8 cellular contexts compared by ENCODE assay signal in the genomic region with DNA sequence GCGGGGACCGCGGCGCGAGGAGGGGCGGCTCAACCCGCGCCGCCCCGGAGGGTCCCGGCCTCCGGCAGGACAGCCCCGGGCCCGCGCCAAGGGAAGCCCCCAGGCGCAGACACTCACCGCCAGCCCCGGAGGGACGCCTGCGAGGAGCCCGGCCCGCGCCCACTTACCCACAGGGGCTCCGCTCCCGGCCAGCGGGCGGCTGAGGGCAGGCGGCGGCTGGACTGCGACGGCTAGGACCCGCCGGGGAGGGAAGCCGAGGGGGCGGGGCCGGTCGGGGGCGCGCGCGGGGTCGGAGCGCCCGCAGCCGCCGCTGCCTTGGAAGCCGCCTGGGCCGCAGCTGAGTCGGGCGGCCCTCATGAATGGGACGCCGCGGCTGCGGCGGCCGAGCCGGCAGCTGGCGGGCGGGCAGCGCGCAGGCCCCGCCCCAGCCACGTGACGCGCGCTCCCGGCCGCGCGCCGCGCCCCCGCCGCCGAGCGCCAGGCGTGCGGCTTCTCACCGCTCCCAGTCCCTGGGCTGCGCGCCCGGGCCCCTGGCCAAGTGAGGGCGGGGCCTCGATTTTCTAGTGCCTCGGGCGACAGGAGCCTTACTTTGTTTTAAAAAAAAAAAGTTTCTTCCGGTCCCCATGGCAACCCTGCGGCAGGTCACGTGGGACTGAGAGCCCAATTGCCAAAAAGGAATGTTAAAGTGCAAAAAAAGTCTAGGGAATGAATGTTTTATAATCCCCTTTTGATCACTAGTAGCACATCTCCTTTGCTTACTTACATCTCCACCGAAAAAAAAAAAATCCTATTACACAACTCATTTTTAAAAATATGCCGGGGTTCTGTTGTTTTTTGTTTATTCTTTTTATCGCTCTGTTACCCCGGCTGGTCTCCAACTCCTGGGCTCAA. TPM values are rescaled to one million over a fixed set of nuclear protein-coding genes. Genes with fewer than 3 reads are reported as not detected.
DNase-seq lines count a peak whose midpoint lies in the region; ATAC-seq and TF ChIP-seq lines count a peak whose summit lies in the region.

A gene with protein sequence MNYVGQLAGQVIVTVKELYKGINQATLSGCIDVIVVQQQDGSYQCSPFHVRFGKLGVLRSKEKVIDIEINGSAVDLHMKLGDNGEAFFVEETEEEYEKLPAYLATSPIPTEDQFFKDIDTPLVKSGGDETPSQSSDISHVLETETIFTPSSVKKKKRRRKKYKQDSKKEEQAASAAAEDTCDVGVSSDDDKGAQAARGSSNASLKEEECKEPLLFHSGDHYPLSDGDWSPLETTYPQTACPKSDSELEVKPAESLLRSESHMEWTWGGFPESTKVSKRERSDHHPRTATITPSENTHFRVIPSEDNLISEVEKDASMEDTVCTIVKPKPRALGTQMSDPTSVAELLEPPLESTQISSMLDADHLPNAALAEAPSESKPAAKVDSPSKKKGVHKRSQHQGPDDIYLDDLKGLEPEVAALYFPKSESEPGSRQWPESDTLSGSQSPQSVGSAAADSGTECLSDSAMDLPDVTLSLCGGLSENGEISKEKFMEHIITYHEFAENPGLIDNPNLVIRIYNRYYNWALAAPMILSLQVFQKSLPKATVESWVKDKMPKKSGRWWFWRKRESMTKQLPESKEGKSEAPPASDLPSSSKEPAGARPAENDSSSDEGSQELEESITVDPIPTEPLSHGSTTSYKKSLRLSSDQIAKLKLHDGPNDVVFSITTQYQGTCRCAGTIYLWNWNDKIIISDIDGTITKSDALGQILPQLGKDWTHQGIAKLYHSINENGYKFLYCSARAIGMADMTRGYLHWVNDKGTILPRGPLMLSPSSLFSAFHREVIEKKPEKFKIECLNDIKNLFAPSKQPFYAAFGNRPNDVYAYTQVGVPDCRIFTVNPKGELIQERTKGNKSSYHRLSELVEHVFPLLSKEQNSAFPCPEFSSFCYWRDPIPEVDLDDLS (minus strand): TSS at position 225 of the 891 bp plus-strand sequence. CDS start 52,304 bp downstream, outside the sequence.

- ATAC-seq in GM18907 (IDR thresholded peaks at IDR 0.05; ENCODE audit: unreplicated experiment): peak; percentile 85
- peak; percentile 87 for ATAC-seq in HG03159 (IDR thresholded peaks at IDR 0.05; ENCODE audit: unreplicated experiment)

- in situ Hi-C loops in mammary epithelial cell (cut with MboI; ENCODE audit: low sequenced_read_pairs in 2 of 2): no loop called here

- H4K20me1 ChIP-seq in mammary epithelial cell (ENCODE audit: insufficient read depth, low read length): no peaks in the 10 kb centered on the region

- peak; percentile 94 for DNase-seq in AG04450 (ENCODE audit: low read depth, low spot score)
- peak; percentile 98 for DNase-seq in NCI-H2227 (lab: John Stamatoyannopoulos, UW; ENCODE audit: unreplicated experiment)
- DNase-seq in WERI-Rb-1: peak; percentile 92
- DNase-seq in mammary epithelial cell: peak; percentile 91

- H3K9ac ChIP-seq in mammary epithelial cell (ENCODE audit: insufficient read depth, low read length) (peak within 1 kb of the TSS; percentile 50), skeletal muscle tissue (ENCODE audit: low read depth in 1 of 3, low read length in 3 of 3) (peak within 1 kb of the TSS; percentile 61 to 78 (median 73))

- peak within 1 kb of the TSS; percentile 80 for H2AFZ ChIP-seq in mammary epithelial cell (ENCODE audit: low read depth, low read length)

- peaks cover 2% of the 10 kb centered on the region; the same call in 1 of the 2 replicates for H3K9me3 ChIP-seq in AG04450 (ENCODE audit: control insufficient read depth, insufficient read depth, low read length)
- no peaks in the 10 kb centered on the region for H3K9me3 ChIP-seq in WERI-Rb-1 (ENCODE audit: severe bottlenecking)
- H3K9me3 ChIP-seq in mammary epithelial cell (replicated peaks; ENCODE audit: insufficient read depth, low read length): no peaks in the 10 kb centered on the region
- H3K9me3 ChIP-seq in iPS-18c (ENCODE audit: control insufficient read depth, insufficient read depth, low read length): no peaks in the 10 kb centered on the region
- H3K9me3 ChIP-seq in skeletal muscle tissue (ENCODE audit: control insufficient read depth in 3 of 3, low read length in 3 of 3): no peaks in the 10 kb centered on the region

- BruUV-seq in mammary epithelial cell (replicated peaks; lab: Mats Ljungman, UMichigan): no TSS peak

- POLR2A ChIA-PET in AG04450 (lab: Yijun Ruan, JAX): no interaction called here

- peaks cover 13% of the 10 kb centered on the region for H3K79me2 ChIP-seq in mammary epithelial cell (ENCODE audit: insufficient read depth, low read length)

- H3K36me3 ChIP-seq in WERI-Rb-1 (peaks cover 24% of the 10 kb centered on the region), mammary epithelial cell (ENCODE audit: insufficient read depth, low read length) (no peaks in the 10 kb centered on the region), skeletal muscle tissue (ENCODE audit: control insufficient read depth in 3 of 3, insufficient read depth in 3 of 3, low read length in 3 of 3) (no peaks in the 10 kb centered on the region)

- H3K4me1 ChIP-seq in mammary epithelial cell (ENCODE audit: insufficient read depth, low read length) (peaks cover 18% of the 10 kb centered on the region), skeletal muscle tissue (ENCODE audit: control insufficient read depth in 3 of 3, insufficient read depth in 3 of 3, low read length in 3 of 3) (peaks cover 5 to 9% (median 6%) of the 10 kb centered on the region in 3 donors)

- dilution Hi-C loops in mammary epithelial cell (cut with HindIII; ENCODE audit: low sequenced_read_pairs): no loop called here

- CTCF ChIA-PET in AG04450 (lab: Charles Lee) (no interaction called here), mammary epithelial cell (lab: Charles Lee; ENCODE audit: low non-redundant PET) (no interaction called here)

- H3K4me3 ChIP-seq in AG04450 (ENCODE audit: low read depth, low read length): peak within 1 kb of the TSS; percentile 71
- peak within 1 kb of the TSS; percentile 58 for H3K4me3 ChIP-seq in WERI-Rb-1 (ENCODE audit: low read depth, low read length)
- peak within 1 kb of the TSS; percentile 70 to 74 (median 72) for H3K4me3 ChIP-seq in mammary epithelial cell (replicated peaks in 1 of 3; ENCODE audit: insufficient read depth in 1 of 3, low read depth in 2 of 3, low read length in 3 of 3)
- H3K4me3 ChIP-seq in iPS-18c (ENCODE audit: insufficient read depth, low read depth, low read length): peak within 1 kb of the TSS; percentile 45
- H3K4me3 ChIP-seq in skeletal muscle tissue (ENCODE audit: low read length in 3 of 3): peak within 1 kb of the TSS; percentile 71 to 75 (median 73)

- H3K4me2 ChIP-seq in mammary epithelial cell (ENCODE audit: insufficient read depth, low read depth, low read length): peak within 1 kb of the TSS; percentile 93

- intact Hi-C loops in mammary epithelial cell (cut with micrococcal nuclease): loop anchor here (1.0 to 5.0 kb wide), 2 partner anchors 14 to 234 kb away; a partner anchor contains a TSS

- peak within 1 kb of the TSS; percentile 52 for H3K27ac ChIP-seq in AG04450 (ENCODE audit: low read depth, low read length)
- H3K27ac ChIP-seq in WERI-Rb-1: peak within 1 kb of the TSS; percentile 94
- peak within 1 kb of the TSS; percentile 51 for H3K27ac ChIP-seq in mammary epithelial cell (ENCODE audit: insufficient read depth, low read depth, low read length)
- peak within 1 kb of the TSS; percentile 65 for H3K27ac ChIP-seq in skeletal muscle tissue (ENCODE audit: low read depth, low read length)

- H3K27me3 ChIP-seq in AG04450 (ENCODE audit: control insufficient read depth, insufficient read depth, low read length) (no peaks in the 10 kb centered on the region), WERI-Rb-1 (ENCODE audit: insufficient read depth, low read depth, severe bottlenecking) (no peaks in the 10 kb centered on the region), mammary epithelial cell (ENCODE audit: insufficient read depth, low read length) (no peaks in the 10 kb centered on the region), skeletal muscle tissue (ENCODE audit: control insufficient read depth in 3 of 3, insufficient read depth in 3 of 3, low read length in 3 of 3) (no peaks in the 10 kb centered on the region)

- no peak for TF ChIP-seq CTCF in AG04450 (IDR thresholded peaks at IDR 0.05; ENCODE audit: low read depth, low read length)
- TF ChIP-seq CTCF in WERI-Rb-1 (IDR thresholded peaks at IDR 0.05; ENCODE audit: low read depth, low read length): no peak
- TF ChIP-seq CTCF in mammary epithelial cell (conservative IDR thresholded peaks at IDR 0.05 in 1 of 2, IDR thresholded peaks at IDR 0.05 in 1 of 2; ENCODE audit: extremely low read depth in 1 of 2, insufficient read depth in 1 of 2, low read depth in 1 of 2, low read length in 2 of 2): no peak

- WGBS in mammary epithelial cell (ENCODE audit: low coverage, missing lambda C conversion rate): 5% methylated on average over 15 of the region's 93 CpGs

RNA-seq across cellular contexts. Expression of the gene that starts here (rescaled TPM):
- 41.9 and 46.7 TPM in 2 replicates for polyA plus RNA-seq in AG04450 (2011; rRNA removed)
- polyA minus RNA-seq in AG04450 (2011; rRNA and poly(A)+ RNA removed): 40.2 and 47.5 TPM in 2 replicates
- total RNA-seq in mammary epithelial cell: 10 to 100 TPM in 1 of 2 donors, 1 to 10 TPM in 1; 9.9 to 20.3 TPM
- polyA plus RNA-seq in mammary epithelial cell: 6.4 TPM
- polyA minus RNA-seq in mammary epithelial cell: 5.6 TPM
- 11.0 TPM for total RNA-seq in skeletal muscle tissue

Comparison
In these comparisons a context has a peak if more than half of its experiments do, and no peak if none do; other contexts are left out.
1. Peak in every context shown above with its lines: DNase-seq, ATAC-seq, H3K4me3 ChIP-seq and H3K27ac ChIP-seq.